In the genomic region with DNA sequence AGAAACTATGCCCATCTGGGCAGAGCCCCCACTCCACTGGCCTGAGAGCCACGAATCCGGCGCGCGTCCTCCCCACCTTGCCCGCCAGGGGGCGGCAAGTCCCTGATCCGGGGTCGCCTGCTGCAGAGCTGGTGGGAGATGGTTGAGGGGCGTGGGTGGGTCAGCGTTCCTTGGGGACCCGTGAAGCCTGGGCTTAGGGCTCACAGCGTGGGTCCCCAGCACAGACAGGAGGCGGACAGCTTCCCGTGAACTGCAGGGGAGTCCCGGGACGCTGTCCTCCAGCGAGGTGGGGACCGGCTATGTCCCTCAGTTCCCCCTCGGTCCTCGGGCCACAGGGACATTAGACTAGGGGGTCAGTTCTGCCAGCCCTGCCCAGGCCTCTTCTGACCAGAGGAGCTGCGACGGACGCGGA, we compare ENCODE assay signal across 1 cellular context.
TF ChIP-seq lines count a peak whose summit lies in the region.

No MANE protein-coding gene starts in this region.

TF ChIP-seq in K562, 482 proteins besides CTCF, POLR2A, EP300 and RAD21 (continued from another document and continues in another):
- TF ChIP-seq, protein P1, sequence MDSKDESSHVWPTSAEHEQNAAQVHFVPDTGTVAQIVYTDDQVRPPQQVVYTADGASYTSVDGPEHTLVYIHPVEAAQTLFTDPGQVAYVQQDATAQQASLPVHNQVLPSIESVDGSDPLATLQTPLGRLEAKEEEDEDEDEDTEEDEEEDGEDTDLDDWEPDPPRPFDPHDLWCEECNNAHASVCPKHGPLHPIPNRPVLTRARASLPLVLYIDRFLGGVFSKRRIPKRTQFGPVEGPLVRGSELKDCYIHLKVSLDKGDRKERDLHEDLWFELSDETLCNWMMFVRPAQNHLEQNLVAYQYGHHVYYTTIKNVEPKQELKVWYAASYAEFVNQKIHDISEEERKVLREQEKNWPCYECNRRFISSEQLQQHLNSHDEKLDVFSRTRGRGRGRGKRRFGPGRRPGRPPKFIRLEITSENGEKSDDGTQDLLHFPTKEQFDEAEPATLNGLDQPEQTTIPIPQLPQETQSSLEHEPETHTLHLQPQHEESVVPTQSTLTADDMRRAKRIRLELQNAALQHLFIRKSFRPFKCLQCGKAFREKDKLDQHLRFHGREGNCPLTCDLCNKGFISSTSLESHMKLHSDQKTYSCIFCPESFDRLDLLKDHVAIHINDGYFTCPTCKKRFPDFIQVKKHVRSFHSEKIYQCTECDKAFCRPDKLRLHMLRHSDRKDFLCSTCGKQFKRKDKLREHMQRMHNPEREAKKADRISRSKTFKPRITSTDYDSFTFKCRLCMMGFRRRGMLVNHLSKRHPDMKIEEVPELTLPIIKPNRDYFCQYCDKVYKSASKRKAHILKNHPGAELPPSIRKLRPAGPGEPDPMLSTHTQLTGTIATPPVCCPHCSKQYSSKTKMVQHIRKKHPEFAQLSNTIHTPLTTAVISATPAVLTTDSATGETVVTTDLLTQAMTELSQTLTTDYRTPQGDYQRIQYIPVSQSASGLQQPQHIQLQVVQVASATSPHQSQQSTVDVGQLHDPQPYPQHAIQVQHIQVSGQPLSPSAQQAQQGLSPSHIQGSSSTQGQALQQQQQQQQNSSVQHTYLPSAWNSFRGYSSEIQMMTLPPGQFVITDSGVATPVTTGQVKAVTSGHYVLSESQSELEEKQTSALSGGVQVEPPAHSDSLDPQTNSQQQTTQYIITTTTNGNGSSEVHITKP (IDR thresholded peaks at IDR 0.05; ENCODE audit: partially characterized antibody), result no peak
- TF ChIP-seq CC2D1A (IDR thresholded peaks at IDR 0.05) (peak; percentile 86), MYNN (IDR thresholded peaks at IDR 0.05) (peak; percentile 61), MYNN (CRISPR knock-in tag; IDR thresholded peaks at IDR 0.05) (no peak), AFF4 (CRISPR knock-in tag; IDR thresholded peaks at IDR 0.05) (peak; percentile 85), DNMT1 (IDR thresholded peaks at IDR 0.05) (0 out of 2 replicates have a peak, but pooled peaks have one; percentile 22), TGIF2 (CRISPR knock-in tag; IDR thresholded peaks at IDR 0.05) (no peak), SP2 (IDR thresholded peaks at IDR 0.05; ENCODE audit: extremely low read depth, low read depth, low read length, poor library complexity, severe bottlenecking) (no peak), ZNF583 (CRISPR knock-in tag; IDR thresholded peaks at IDR 0.05) (0 out of 2 replicates have a peak, but pooled peaks have one; percentile 67), ILK (tag; IDR thresholded peaks at IDR 0.05; ENCODE audit: borderline replicate concordance, low read depth) (no peak), SMARCE1 (IDR thresholded peaks at IDR 0.05) (peak; percentile 59), ELF1 (tag; IDR thresholded peaks at IDR 0.05) (no peak), ZC3H8 (IDR thresholded peaks at IDR 0.05) (no peak), BCOR (IDR thresholded peaks at IDR 0.05) (peak; percentile 68), SOX6 (IDR thresholded peaks at IDR 0.05) (peak; percentile 34; the same call in 1 of the 2 replicates), RBM14 (IDR thresholded peaks at IDR 0.05; ENCODE audit: borderline replicate concordance, insufficient read depth, low read depth, low read length) (0 out of 2 replicates have a peak, but pooled peaks have one; percentile 18), EP400 (IDR thresholded peaks at IDR 0.05) (no peak), ELF2 (CRISPR knock-in tag; IDR thresholded peaks at IDR 0.05) (no peak), NUFIP1 (IDR thresholded peaks at IDR 0.05; ENCODE audit: partially characterized antibody) (no peak), ZNF239 (CRISPR knock-in tag; IDR thresholded peaks at IDR 0.05) (no peak), MAZ (CRISPR knock-in tag; conservative IDR thresholded peaks at IDR 0.05 in 1 of 2, IDR thresholded peaks at IDR 0.05 in 1 of 2) (peak; percentile 64 to 84), SRSF3 (IDR thresholded peaks at IDR 0.05; ENCODE audit: insufficient read depth, low read length) (peak; percentile 84; the same call in 1 of the 2 replicates), HMGXB4 (CRISPR knock-in tag; IDR thresholded peaks at IDR 0.05) (peak; percentile 31; the same call in 1 of the 2 replicates), NCOA1 (IDR thresholded peaks at IDR 0.05; ENCODE audit: low read depth) (no peak), TOE1 (IDR thresholded peaks at IDR 0.05; ENCODE audit: borderline replicate concordance) (no peak; the same call in 1 of the 2 replicates), TOE1 (CRISPR knock-in tag; IDR thresholded peaks at IDR 0.05; ENCODE audit: borderline replicate concordance, low read depth) (peak; percentile 86; the same call in 1 of the 2 replicates), RBBP5 (IDR thresholded peaks at IDR 0.05; ENCODE audit: borderline replicate concordance, insufficient read depth, low read length, poor library complexity, severe bottlenecking) (peak; percentile 39), ZNF263 (CRISPR knock-in tag; IDR thresholded peaks at IDR 0.05; ENCODE audit: borderline replicate concordance) (peak; percentile 57; the same call in 1 of the 2 replicates), CBX5 (IDR thresholded peaks at IDR 0.05; ENCODE audit: borderline replicate concordance, low read depth) (peak; percentile 67; the same call in 1 of the 2 replicates), STAG1 (CRISPR knock-in tag; IDR thresholded peaks at IDR 0.05; ENCODE audit: borderline replicate concordance) (peak; percentile 44), ZNF165 (CRISPR knock-in tag; IDR thresholded peaks at IDR 0.05; ENCODE audit: borderline replicate concordance) (peak; percentile 68; the same call in 1 of the 2 replicates), KDM4B (IDR thresholded peaks at IDR 0.05; ENCODE audit: borderline replicate concordance in 2 of 2, low read depth in 1 of 2) (peak in 1 of 2 experiments; percentile 61; a peak in 1 of 4 replicates), HDAC1 (IDR thresholded peaks at IDR 0.05) (peak in 1 of 2 experiments; percentile 90; a peak in 2 of 4 replicates), ETS1 (conservative IDR thresholded peaks at IDR 0.05; ENCODE audit: control insufficient read depth, low read depth, low read length) (peak; percentile 38; the same call in 1 of the 2 replicates), ZBTB8A (IDR thresholded peaks at IDR 0.05; ENCODE audit: partially characterized antibody) (no peak)
- TF ChIP-seq, protein P2, sequence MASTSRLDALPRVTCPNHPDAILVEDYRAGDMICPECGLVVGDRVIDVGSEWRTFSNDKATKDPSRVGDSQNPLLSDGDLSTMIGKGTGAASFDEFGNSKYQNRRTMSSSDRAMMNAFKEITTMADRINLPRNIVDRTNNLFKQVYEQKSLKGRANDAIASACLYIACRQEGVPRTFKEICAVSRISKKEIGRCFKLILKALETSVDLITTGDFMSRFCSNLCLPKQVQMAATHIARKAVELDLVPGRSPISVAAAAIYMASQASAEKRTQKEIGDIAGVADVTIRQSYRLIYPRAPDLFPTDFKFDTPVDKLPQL (IDR thresholded peaks at IDR 0.05; ENCODE audit: extremely low read depth, insufficient read length), result no peak
- TF ChIP-seq, protein P3, sequence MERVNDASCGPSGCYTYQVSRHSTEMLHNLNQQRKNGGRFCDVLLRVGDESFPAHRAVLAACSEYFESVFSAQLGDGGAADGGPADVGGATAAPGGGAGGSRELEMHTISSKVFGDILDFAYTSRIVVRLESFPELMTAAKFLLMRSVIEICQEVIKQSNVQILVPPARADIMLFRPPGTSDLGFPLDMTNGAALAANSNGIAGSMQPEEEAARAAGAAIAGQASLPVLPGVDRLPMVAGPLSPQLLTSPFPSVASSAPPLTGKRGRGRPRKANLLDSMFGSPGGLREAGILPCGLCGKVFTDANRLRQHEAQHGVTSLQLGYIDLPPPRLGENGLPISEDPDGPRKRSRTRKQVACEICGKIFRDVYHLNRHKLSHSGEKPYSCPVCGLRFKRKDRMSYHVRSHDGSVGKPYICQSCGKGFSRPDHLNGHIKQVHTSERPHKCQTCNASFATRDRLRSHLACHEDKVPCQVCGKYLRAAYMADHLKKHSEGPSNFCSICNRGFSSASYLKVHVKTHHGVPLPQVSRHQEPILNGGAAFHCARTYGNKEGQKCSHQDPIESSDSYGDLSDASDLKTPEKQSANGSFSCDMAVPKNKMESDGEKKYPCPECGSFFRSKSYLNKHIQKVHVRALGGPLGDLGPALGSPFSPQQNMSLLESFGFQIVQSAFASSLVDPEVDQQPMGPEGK (CRISPR knock-in tag; IDR thresholded peaks at IDR 0.05; ENCODE audit: borderline replicate concordance), result peak; percentile 57; the same call in 1 of the 2 replicates
- TF ChIP-seq, protein P4, sequence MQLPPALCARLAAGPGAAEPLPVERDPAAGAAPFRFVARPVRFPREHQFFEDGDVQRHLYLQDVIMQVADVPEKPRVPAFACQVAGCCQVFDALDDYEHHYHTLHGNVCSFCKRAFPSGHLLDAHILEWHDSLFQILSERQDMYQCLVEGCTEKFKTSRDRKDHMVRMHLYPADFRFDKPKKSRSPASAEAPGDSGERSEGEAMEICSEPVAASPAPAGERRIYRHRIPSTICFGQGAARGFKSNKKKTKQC (CRISPR knock-in tag; IDR thresholded peaks at IDR 0.05), result peak; percentile 66; the same call in 1 of the 2 replicates
- TF ChIP-seq, protein P5, sequence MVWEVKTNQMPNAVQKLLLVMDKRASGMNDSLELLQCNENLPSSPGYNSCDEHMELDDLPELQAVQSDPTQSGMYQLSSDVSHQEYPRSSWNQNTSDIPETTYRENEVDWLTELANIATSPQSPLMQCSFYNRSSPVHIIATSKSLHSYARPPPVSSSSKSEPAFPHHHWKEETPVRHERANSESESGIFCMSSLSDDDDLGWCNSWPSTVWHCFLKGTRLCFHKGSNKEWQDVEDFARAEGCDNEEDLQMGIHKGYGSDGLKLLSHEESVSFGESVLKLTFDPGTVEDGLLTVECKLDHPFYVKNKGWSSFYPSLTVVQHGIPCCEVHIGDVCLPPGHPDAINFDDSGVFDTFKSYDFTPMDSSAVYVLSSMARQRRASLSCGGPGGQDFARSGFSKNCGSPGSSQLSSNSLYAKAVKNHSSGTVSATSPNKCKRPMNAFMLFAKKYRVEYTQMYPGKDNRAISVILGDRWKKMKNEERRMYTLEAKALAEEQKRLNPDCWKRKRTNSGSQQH (CRISPR knock-in tag; IDR thresholded peaks at IDR 0.05), result 0 out of 2 replicates have a peak, but pooled peaks have one; percentile 80
- TF ChIP-seq, protein P6, sequence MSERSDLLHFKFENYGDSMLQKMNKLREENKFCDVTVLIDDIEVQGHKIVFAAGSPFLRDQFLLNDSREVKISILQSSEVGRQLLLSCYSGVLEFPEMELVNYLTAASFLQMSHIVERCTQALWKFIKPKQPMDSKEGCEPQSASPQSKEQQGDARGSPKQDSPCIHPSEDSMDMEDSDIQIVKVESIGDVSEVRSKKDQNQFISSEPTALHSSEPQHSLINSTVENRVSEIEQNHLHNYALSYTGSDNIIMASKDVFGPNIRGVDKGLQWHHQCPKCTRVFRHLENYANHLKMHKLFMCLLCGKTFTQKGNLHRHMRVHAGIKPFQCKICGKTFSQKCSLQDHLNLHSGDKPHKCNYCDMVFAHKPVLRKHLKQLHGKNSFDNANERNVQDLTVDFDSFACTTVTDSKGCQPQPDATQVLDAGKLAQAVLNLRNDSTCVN (CRISPR knock-in tag; IDR thresholded peaks at IDR 0.05), result no peak
- TF ChIP-seq, protein P7, sequence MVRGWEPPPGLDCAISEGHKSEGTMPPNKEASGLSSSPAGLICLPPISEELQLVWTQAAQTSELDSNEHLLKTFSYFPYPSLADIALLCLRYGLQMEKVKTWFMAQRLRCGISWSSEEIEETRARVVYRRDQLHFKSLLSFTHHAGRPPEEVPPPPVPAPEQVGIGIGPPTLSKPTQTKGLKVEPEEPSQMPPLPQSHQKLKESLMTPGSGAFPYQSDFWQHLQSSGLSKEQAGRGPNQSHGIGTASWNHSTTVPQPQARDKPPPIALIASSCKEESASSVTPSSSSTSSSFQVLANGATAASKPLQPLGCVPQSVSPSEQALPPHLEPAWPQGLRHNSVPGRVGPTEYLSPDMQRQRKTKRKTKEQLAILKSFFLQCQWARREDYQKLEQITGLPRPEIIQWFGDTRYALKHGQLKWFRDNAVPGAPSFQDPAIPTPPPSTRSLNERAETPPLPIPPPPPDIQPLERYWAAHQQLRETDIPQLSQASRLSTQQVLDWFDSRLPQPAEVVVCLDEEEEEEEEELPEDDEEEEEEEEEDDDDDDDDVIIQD (CRISPR knock-in tag; IDR thresholded peaks at IDR 0.05), result peak; percentile 88; the same call in 1 of the 2 replicates
